8 cellular contexts compared by ENCODE assay signal in genomic region chr4:162163892-162164759, GRCh38. TPM values are rescaled to one million over a fixed set of nuclear protein-coding genes. Genes with fewer than 3 reads are reported as not detected.
A peak's percentile ranks its signal among the peaks of the same experiment; 100 is the strongest.
DNase-seq lines count a peak whose midpoint lies in the region; ATAC-seq, FAIRE-seq and TF ChIP-seq lines count a peak whose summit lies in the region.

Gene FSTL5 (minus strand): TSS chr4:162164000. CDS start chr4:162111396, 52,604 bp downstream.

- POLR2A ChIA-PET in MCF 10A (lab: Yijun Ruan, JAX) = interaction anchor here (0.5 to 1.5 kb wide), 2 partner anchors 198 to 597 kb away, joined by 3 to 5 read pairs; no protein-coding TSS in a partner anchor

- ATAC-seq in GM19397 (IDR thresholded peaks at IDR 0.05; ENCODE audit: unreplicated experiment) = peak; percentile 95
- ATAC-seq in HG03442 (IDR thresholded peaks at IDR 0.05; ENCODE audit: unreplicated experiment) = peak; percentile 73

- CTCF ChIA-PET in MCF 10A (lab: Yijun Ruan, JAX) = interaction anchor here (0.5 to 1.3 kb wide), 16 partner anchors 10 to 1420 kb away, joined by 3 to 6 read pairs (median 3); no protein-coding TSS in a partner anchor

- FAIRE-seq in small intestine (lab: Jason Lieb, UNC) = no peak

- H3K9me3 ChIP-seq in SJCRH30 (replicated peaks) (no peaks in the 10 kb centered on the region; the same call in 1 of the 2 replicates), small intestine (ENCODE audit: control insufficient read depth, low read depth) (no peaks in the 10 kb centered on the region)

- H3K4me3 ChIP-seq in SJCRH30 (peak within 1 kb of the TSS; percentile 55), small intestine (ENCODE audit: low read depth in 1 of 2, low read length in 2 of 2) (no peak within 1 kb of the TSS)

- H3K36me3 ChIP-seq in SJCRH30 = no peaks in the 10 kb centered on the region
- H3K36me3 ChIP-seq in small intestine (ENCODE audit: control insufficient read depth in 2 of 2, insufficient read depth in 2 of 2, low read length in 2 of 2) = no peaks in the 10 kb centered on the region

- no peak within 1 kb of the TSS for H3K27ac ChIP-seq in SJCRH30
- no peak within 1 kb of the TSS for H3K27ac ChIP-seq in small intestine (ENCODE audit: low read depth in 1 of 2, low read length in 1 of 2)

- H3K27me3 Mint-ChIP-seq in MCF 10A (ENCODE audit: insufficient read depth, unreplicated experiment) = no peaks in the 10 kb centered on the region

- H3K4me3 Mint-ChIP-seq in MCF 10A (ENCODE audit: unreplicated experiment) = peak within 1 kb of the TSS; percentile 79

- TF ChIP-seq CTCF in MCF 10A (IDR thresholded peaks at IDR 0.05; ENCODE audit: unreplicated experiment) = no peak

- WGBS in small intestine, 3 donors = 4 to 11% (median 7%) methylated on average over 39 of the region's 39 CpGs

- no peaks in the 10 kb centered on the region for H3K36me3 Mint-ChIP-seq in MCF 10A (ENCODE audit: insufficient read depth, unreplicated experiment)

- H3K4me1 ChIP-seq in SJCRH30 = no peaks in the 10 kb centered on the region
- no peaks in the 10 kb centered on the region for H3K4me1 ChIP-seq in small intestine (ENCODE audit: control insufficient read depth in 2 of 2, insufficient read depth in 1 of 2, low read depth in 1 of 2, low read length in 1 of 2)

- intact Hi-C loops in MCF 10A (cut with micrococcal nuclease) = loop anchor here (10.0 kb wide), 2 partner anchors 209 to 839 kb away; no protein-coding TSS in a partner anchor

- no TSS peak for BruUV-seq in MCF 10A (replicated peaks; lab: Mats Ljungman, UMichigan)

- H3K27me3 ChIP-seq in SJCRH30 (no peaks in the 10 kb centered on the region), small intestine (ENCODE audit: control insufficient read depth in 2 of 2, insufficient read depth in 2 of 2, low read length in 2 of 2) (no peaks in the 10 kb centered on the region)

- H3K9me3 Mint-ChIP-seq in MCF 10A (ENCODE audit: unreplicated experiment) = no peaks in the 10 kb centered on the region

- H3K27ac Mint-ChIP-seq in MCF 10A (ENCODE audit: low read depth, unreplicated experiment) = no peak within 1 kb of the TSS

- H3K4me1 Mint-ChIP-seq in MCF 10A (ENCODE audit: insufficient read depth, unreplicated experiment) = peaks cover 10% of the 10 kb centered on the region

- DNase-seq in COLO829 (ENCODE audit: low spot score) (peak; percentile 68), SJCRH30 (peak; percentile 76 to 78), MCF 10A (ENCODE audit: unreplicated experiment) (peak; percentile 82), inferior parietal cortex (ENCODE audit: extremely low spot score) (peak; percentile 49), small intestine (peak; percentile 12), DMS79 (lab: John Stamatoyannopoulos, UW) (no peak)

RNA-seq across cellular contexts. Expression of gene FSTL5, which starts in this region (rescaled TPM):
- total RNA-seq in SJCRH30 (2014; rRNA removed; shearing (Covaris generic)) = 0.02 TPM in 1 of 2 replicates, not detected in the other
- total RNA-seq in MCF 10A (2022) = not detected in 2 replicates
- under 1 TPM in 1 of 3 donors, not detected in 2; 0.36 TPM for polyA plus RNA-seq in small intestine

Comparison
In these comparisons a context has a peak if more than half of its experiments do, and no peak if none do; other contexts are left out.
1. Peak in DNase-seq and H3K4me3 ChIP-seq in SJCRH30; RNA of the gene not detected or under 1 TPM.
2. Peak in DNase-seq in MCF 10A; RNA of the gene not detected or under 1 TPM.
3. Peak in DNase-seq in small intestine; RNA of the gene not detected or under 1 TPM.